ENCODE assay signal across 18 cellular contexts in genomic region chr17:42502091-42502490, GRCh38. TPM values are rescaled to one million over a fixed set of nuclear protein-coding genes. Genes with fewer than 3 reads are reported as not detected.
DNase-seq lines count a peak whose midpoint lies in the region; ATAC-seq and TF ChIP-seq lines count a peak whose summit lies in the region.
"Had no signal": no experiment of that assay in that cellular context is flagged by ENCODE, and none has a peak within 500 bp of the region (broad histone marks: within the 10 kb centered on the region; RNA-seq: fewer than 3 reads in every experiment).

No MANE protein-coding gene starts in this region.

- no peak overlapping the region for H2BK12ac ChIP-seq in neuronal stem cell (ENCODE audit: low read length)

- no peak for ATAC-seq in Right ventricle myocardium superior (ENCODE audit: poor library complexity)
- ATAC-seq in PC-3 = no peak

- H3K9me2 ChIP-seq in PC-3 (replicated peaks; ENCODE audit: low read length) = no peaks in the 10 kb centered on the region

- H3K27me3 ChIP-seq in BLaER1 = no peaks in the 10 kb centered on the region
- no peaks in the 10 kb centered on the region for H3K27me3 ChIP-seq in neuronal stem cell (ENCODE audit: control insufficient read depth in 3 of 3, insufficient read depth in 3 of 3, low read depth in 1 of 3, low read length in 3 of 3)
- H3K27me3 ChIP-seq in PC-3 (ENCODE audit: low read length) = no peaks in the 10 kb centered on the region
- H3K27me3 ChIP-seq in dorsolateral prefrontal cortex = no peaks in the 10 kb centered on the region

- H3F3A ChIP-seq in PC-3 (ENCODE audit: low read length, unreplicated experiment) = no peaks in the 10 kb centered on the region

- no peak overlapping the region for H2BK5ac ChIP-seq in neuronal stem cell (ENCODE audit: low read length)

- no peaks in the 10 kb centered on the region for H3K79me1 ChIP-seq in neuronal stem cell (ENCODE audit: low read depth, low read length)

- DNase-seq in MV-4-11 (lab: John Stamatoyannopoulos, UW) (peak; percentile 61), RWPE1 (ENCODE audit: low spot score) (no peak), neuronal stem cell (ENCODE audit: low spot score) (no peak), Right ventricle myocardium superior (no peak), PC-3 (no peak), dorsolateral prefrontal cortex (no peak), posterior vena cava (ENCODE audit: low spot score) (no peak)
- DNase-seq: C1 segment of cervical spinal cord; Calu3; CD4-positive, alpha-beta memory T cell; COR-L47; DMS53; DMS79 treated with DMSO at 0.1 percent for 48 hours; GM23248; H7; HCEC 1CT had no signal

- H3K14ac ChIP-seq in neuronal stem cell (ENCODE audit: low read length) = no peak overlapping the region

- intact Hi-C loops in Right ventricle myocardium superior (cut with DNase I) = no loop called here
- intact Hi-C loops in PC-3 (cut with micrococcal nuclease) = no loop called here
- intact Hi-C loops in dorsolateral prefrontal cortex (cut with DNase I) = no loop called here
- intact Hi-C loops in posterior vena cava (cut with DNase I) = no loop called here

- H3K9ac ChIP-seq in BLaER1 (no peak overlapping the region), neuronal stem cell (ENCODE audit: low read depth, low read length, poor library complexity) (no peak overlapping the region), PC-3 (ENCODE audit: low read length) (no peak overlapping the region)
- H3K9ac ChIP-seq: GM23248 had no signal

- no peak overlapping the region for H3K23ac ChIP-seq in neuronal stem cell (ENCODE audit: low read depth, low read length, poor library complexity)

- no peak overlapping the region for H4K91ac ChIP-seq in neuronal stem cell (ENCODE audit: low read depth, low read length, poor library complexity)

- H3K18ac ChIP-seq in neuronal stem cell (ENCODE audit: low read length) = no peak overlapping the region

- no peak overlapping the region for H3K4ac ChIP-seq in neuronal stem cell (ENCODE audit: low read length)

- no peaks in the 10 kb centered on the region for H3K79me2 ChIP-seq in PC-3 (ENCODE audit: low read length)

- H4K20me1 ChIP-seq in BLaER1 (no peaks in the 10 kb centered on the region), PC-3 (ENCODE audit: low read length) (no peaks in the 10 kb centered on the region)

- BruUV-seq in PC-3 (replicated peaks; lab: Mats Ljungman, UMichigan) = no TSS peak

- no peak overlapping the region for H2AK5ac ChIP-seq in neuronal stem cell (ENCODE audit: low read depth, low read length)

- H3K36me3 ChIP-seq in BLaER1 (no peaks in the 10 kb centered on the region), neuronal stem cell (replicated peaks in 1 of 2; ENCODE audit: control insufficient read depth in 2 of 2, insufficient read depth in 2 of 2, low read length in 2 of 2) (peaks cover 11 to 77% of the 10 kb centered on the region in 2 donors), PC-3 (ENCODE audit: low read depth, low read length) (no peaks in the 10 kb centered on the region)

- H3K9me3 ChIP-seq in BLaER1 = no peaks in the 10 kb centered on the region
- no peaks in the 10 kb centered on the region for H3K9me3 ChIP-seq in neuronal stem cell (replicated peaks in 1 of 2; ENCODE audit: control insufficient read depth in 2 of 2, insufficient read depth in 1 of 2, low read depth in 1 of 2, low read length in 2 of 2)
- no peaks in the 10 kb centered on the region for H3K9me3 ChIP-seq in PC-3 (ENCODE audit: low read length)

- H3K4me3 ChIP-seq in BLaER1 = no peak overlapping the region
- no peak overlapping the region for H3K4me3 ChIP-seq in neuronal stem cell (ENCODE audit: low read length in 2 of 2)
- H3K4me3 ChIP-seq in PC-3 (ENCODE audit: low read length) = no peak overlapping the region
- no peak overlapping the region for H3K4me3 ChIP-seq in dorsolateral prefrontal cortex
- H3K4me3 ChIP-seq: GM23248 had no signal

- no peak overlapping the region for H4K8ac ChIP-seq in neuronal stem cell (ENCODE audit: low read depth, low read length)

- no peak overlapping the region for H2AFZ ChIP-seq in neuronal stem cell (ENCODE audit: low read length)
- no peak overlapping the region for H2AFZ ChIP-seq in PC-3 (ENCODE audit: low read length)
- H2AFZ ChIP-seq: GM23248 had no signal

- H3K27ac ChIP-seq in BLaER1 (no peak overlapping the region), RWPE1 (peak overlapping the region; percentile 3; the same call in 1 of the 2 replicates), neuronal stem cell (replicated peaks; ENCODE audit: low read length) (peak overlapping the region; percentile 19), PC-3 (ENCODE audit: low read length) (no peak overlapping the region), dorsolateral prefrontal cortex (peak overlapping the region in 5 of 59 donors; percentile 11 to 53 (median 32))
- H3K27ac ChIP-seq: 22Rv1, GM23248 had no signal

- CTCF ChIA-PET in RWPE1 (lab: Yijun Ruan, JAX) = interaction anchor here (0.6 to 0.7 kb wide), 2 partner anchors 41 to 1245 kb away, joined by 3 read pairs; no protein-coding TSS in a partner anchor
- CTCF ChIA-PET in PC-3 (lab: Charles Lee) = no interaction called here

- no CpG with 5 or more reads among the region's 5 CpGs for WGBS in neuronal stem cell (ENCODE audit: extremely low coverage in 2 of 2, insufficient read length in 2 of 2, insufficient replicate concordance in 1 of 2), 2 donors

- H3K4me1 ChIP-seq in BLaER1 = peaks cover 18% of the 10 kb centered on the region
- H3K4me1 ChIP-seq in neuronal stem cell (ENCODE audit: control insufficient read depth in 2 of 2, insufficient read depth in 1 of 2, low read depth in 1 of 2, low read length in 2 of 2) = peaks cover 7 to 12% of the 10 kb centered on the region in 2 donors
- no peaks in the 10 kb centered on the region for H3K4me1 ChIP-seq in PC-3 (ENCODE audit: insufficient read depth, low read length)

- TF ChIP-seq CTCF in RWPE1 (conservative IDR thresholded peaks at IDR 0.05; ENCODE audit: low read depth) (no peak), PC-3 (conservative IDR thresholded peaks at IDR 0.05; ENCODE audit: low read depth, low read length) (no peak), dorsolateral prefrontal cortex (IDR thresholded peaks at IDR 0.05 in 54 of 56, conservative IDR thresholded peaks at IDR 0.05 in 2 of 56; ENCODE audit: low read depth in 1 of 56, partially characterized antibody in 56 of 56) (no peak)

- H2BK120ac ChIP-seq in neuronal stem cell (ENCODE audit: low read depth, low read length) = no peak overlapping the region

- H3K4me2 ChIP-seq in BLaER1 (peak overlapping the region; percentile 60), neuronal stem cell (ENCODE audit: insufficient read depth, low read length, poor library complexity, severe bottlenecking) (no peak overlapping the region), PC-3 (ENCODE audit: low read length) (no peak overlapping the region)

- no peak overlapping the region for H2BK15ac ChIP-seq in neuronal stem cell (ENCODE audit: low read length)

- POLR2A ChIA-PET in RWPE1 (lab: Yijun Ruan, JAX; ENCODE audit: low non-redundant PET) = no interaction called here
- POLR2A ChIA-PET in PC-3 (lab: Charles Lee; ENCODE audit: unreplicated experiment) = no interaction called here

RNA-seq across cellular contexts. Expression of gene NAGLU, which starts 34.0 kb away (rescaled TPM):
- polyA plus RNA-seq in neuronal stem cell (2013, experiment 1 of 2) = 6.6 TPM
- polyA plus RNA-seq in neuronal stem cell (2013, experiment 2 of 2) = 6.4 TPM
- total RNA-seq in Right ventricle myocardium superior (8.3 TPM), PC-3 (2014; rRNA removed) (4.9 and 9.8 TPM in 2 replicates), dorsolateral prefrontal cortex (10 to 100 TPM in 115 of 120 experiments, 1 to 10 TPM in 5; 7.5 to 45.5 (median 18.3) TPM), posterior vena cava (10 to 100 TPM; 27.1 to 36.0 TPM)

RNA-seq across cellular contexts. Expression of gene ATP6V0A1, which starts 43.4 kb away (rescaled TPM):
- polyA plus RNA-seq in neuronal stem cell (2013, experiment 1 of 2) = 25.0 TPM
- 27.7 TPM for polyA plus RNA-seq in neuronal stem cell (2013, experiment 2 of 2)
- total RNA-seq in Right ventricle myocardium superior (29.9 TPM), PC-3 (2014; rRNA removed) (0.07 and 0.35 TPM in 2 replicates), dorsolateral prefrontal cortex (100 to 1,000 TPM; 253 to 459 (median 379) TPM), posterior vena cava (10 to 100 TPM; 69.6 to 70.1 TPM)

RNA-seq across cellular contexts. Expression of gene HSD17B1, which starts 50.6 kb away (rescaled TPM):
- polyA plus RNA-seq in neuronal stem cell (2013, experiment 1 of 2) = 1.6 TPM
- polyA plus RNA-seq in neuronal stem cell (2013, experiment 2 of 2) = 1.8 TPM
- total RNA-seq in Right ventricle myocardium superior (0.78 TPM), PC-3 (2014; rRNA removed) (0.86 and 1.5 TPM in 2 replicates), dorsolateral prefrontal cortex (10 to 100 TPM in 14 of 120 experiments, 1 to 10 TPM in 106; 1.3 to 16.2 (median 4.5) TPM), posterior vena cava (1 to 10 TPM in 1 of 2 donors, under 1 TPM in 1; 0.67 to 1.2 TPM)

RNA-seq across cellular contexts. Expression of gene COASY, which starts 59.9 kb away (rescaled TPM):
- polyA plus RNA-seq in neuronal stem cell (2013, experiment 1 of 2) = 74.9 TPM
- 76.5 TPM for polyA plus RNA-seq in neuronal stem cell (2013, experiment 2 of 2)
- total RNA-seq in Right ventricle myocardium superior (41.6 TPM), PC-3 (2014; rRNA removed) (33.3 and 54.3 TPM in 2 replicates), dorsolateral prefrontal cortex (10 to 100 TPM; 39.4 to 77.1 (median 59.2) TPM), posterior vena cava (10 to 100 TPM; 34.0 TPM)

Comparison
In these comparisons a context has a peak if more than half of its experiments do, and no peak if none do; other contexts are left out.
1. H3K27ac ChIP-seq: peak in RWPE1 (single experiment) and neuronal stem cell (single experiment); none in BLaER1 (single experiment) and PC-3 (single experiment).
2. RNA of gene ATP6V0A1, which starts 43.4 kb away (total RNA-seq): 253 to 459 TPM in dorsolateral prefrontal cortex, 69.6 to 70.1 TPM in posterior vena cava and 29.9 TPM in Right ventricle myocardium superior (single experiment); 0.07 to 0.35 TPM in PC-3; every median in the first group is over 10 times any median in the second.